In the genomic region with DNA sequence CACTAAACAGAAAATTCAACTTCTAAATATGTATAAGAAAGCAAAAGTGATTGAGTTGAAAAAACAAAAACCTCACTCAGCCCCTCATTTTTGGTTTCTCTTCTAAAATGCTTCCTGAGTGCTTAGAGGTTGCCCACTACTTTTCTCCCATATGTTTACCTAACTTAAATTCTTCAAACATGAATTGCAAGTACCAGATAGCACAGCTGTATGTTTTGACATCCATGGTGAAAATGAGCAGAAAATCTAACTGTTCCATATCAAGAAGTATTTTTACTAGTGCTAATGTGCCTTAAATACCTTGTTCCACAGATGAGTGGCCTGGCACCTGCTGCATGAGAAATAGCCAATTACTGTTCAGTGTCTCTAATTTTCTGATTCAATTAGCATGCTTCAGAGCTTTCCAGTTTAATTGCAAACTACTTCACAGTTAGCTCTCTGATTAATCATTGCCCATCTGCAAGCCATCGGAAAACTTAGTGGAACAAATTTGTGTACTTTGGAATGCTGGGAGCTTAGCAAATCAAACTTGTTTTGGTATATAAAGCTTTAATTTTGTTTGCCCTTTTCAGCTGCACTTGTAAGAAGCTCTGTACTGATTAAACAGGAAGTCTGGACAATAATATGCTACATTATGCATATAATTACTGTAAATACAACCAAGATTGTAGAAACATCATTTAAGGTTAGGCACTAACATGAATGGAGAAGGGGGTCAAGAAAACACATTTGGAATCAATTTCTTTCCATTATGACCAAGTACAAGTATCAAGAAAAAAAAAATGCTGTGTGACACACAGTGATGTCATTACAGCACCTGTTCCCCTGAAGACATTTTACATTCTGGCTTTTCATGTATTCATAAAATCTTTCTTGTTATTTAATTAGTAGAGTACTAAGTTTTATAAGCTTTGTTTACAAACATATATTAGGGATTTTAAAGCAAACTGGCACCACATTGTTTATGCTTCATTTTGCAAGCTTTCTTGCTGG, we compare ENCODE assay signal across 10 cellular contexts.
DNase-seq lines count a peak whose midpoint lies in the region; ATAC-seq and TF ChIP-seq lines count a peak whose summit lies in the region.
"Had no signal": no experiment of that assay in that cellular context is flagged by ENCODE, and none has a peak within 500 bp of the region (broad histone marks: within the 10 kb centered on the region; RNA-seq: fewer than 3 reads in every experiment).

No MANE protein-coding gene starts in this region.

- peak; percentile 50 for ATAC-seq in GM19351 (IDR thresholded peaks at IDR 0.05; ENCODE audit: unreplicated experiment)
- ATAC-seq in HG02763 (IDR thresholded peaks at IDR 0.05; ENCODE audit: unreplicated experiment), result peak; percentile 56
- peak; percentile 41 to 65 (median 50) for ATAC-seq in right lobe of liver
- ATAC-seq in HG03039 (IDR thresholded peaks at IDR 0.05; ENCODE audit: unreplicated experiment), result no peak
- no peak for ATAC-seq in psoas muscle

- DNase-seq in NCI-H1105 treated with DMSO at 0.1 percent for 48 hours (lab: John Stamatoyannopoulos, UW), result peak; percentile 71
- no peak for DNase-seq in right lobe of liver
- no peak for DNase-seq in stimulated activated CD4-positive, alpha-beta T cell treated with anti-CD3 and anti-CD28 coated beads, Interleukin-12 subunit alpha, Interleukin-12 subunit beta, amount 100 ng/mL, for 4 hours
- DNase-seq in psoas muscle, result no peak
- DNase-seq: activated CD4-positive, alpha-beta memory T cell treated with anti-CD3 and anti-CD28 coated beads for 36 hours; Peyer's patch had no signal

- no peaks in the 10 kb centered on the region for H3K27me3 ChIP-seq in right lobe of liver
- no peaks in the 10 kb centered on the region for H3K27me3 ChIP-seq in psoas muscle (ENCODE audit: insufficient read depth in 3 of 3, low read length in 2 of 3)
- H3K27me3 ChIP-seq: neutrophil, Peyer's patch had no signal

- no peak for TF ChIP-seq POLR2A in right lobe of liver (IDR thresholded peaks at IDR 0.05)

- TF ChIP-seq CTCF in right lobe of liver (IDR thresholded peaks at IDR 0.05) (no peak), psoas muscle (IDR thresholded peaks at IDR 0.05) (no peak)

- no peaks in the 10 kb centered on the region for H3K9me3 ChIP-seq in right lobe of liver
- no peaks in the 10 kb centered on the region for H3K9me3 ChIP-seq in psoas muscle
- H3K9me3 ChIP-seq: neutrophil, Peyer's patch had no signal

- H3K4me3 ChIP-seq in right lobe of liver (no peak overlapping the region), psoas muscle (no peak overlapping the region)
- H3K4me3 ChIP-seq: Peyer's patch had no signal

- H3K4me1 ChIP-seq in right lobe of liver, result peaks cover 0 to 16% (median 0%) of the 10 kb centered on the region in 4 donors
- H3K4me1 ChIP-seq in psoas muscle, result peaks cover 13% of the 10 kb centered on the region
- H3K4me1 ChIP-seq: Peyer's patch had no signal

- H3K36me3 ChIP-seq in right lobe of liver (no peaks in the 10 kb centered on the region), psoas muscle (ENCODE audit: insufficient read depth in 1 of 2, low read depth in 1 of 2) (no peaks in the 10 kb centered on the region)
- H3K36me3 ChIP-seq: neutrophil, Peyer's patch had no signal

- no peak overlapping the region for H3K27ac ChIP-seq in right lobe of liver
- H3K27ac ChIP-seq in psoas muscle, result no peak overlapping the region
- H3K27ac ChIP-seq: neutrophil, Peyer's patch had no signal

- intact Hi-C loops in right lobe of liver (cut with DNase I) (no loop called here), psoas muscle (cut with DNase I) (no loop called here)

- WGBS in right lobe of liver (ENCODE audit: insufficient coverage, low coverage, low lambda C conversion rate, missing lambda C conversion rate), result 25% methylated on average over 1 of the region's 1 CpG
- WGBS in psoas muscle, 3 donors, result 69 to 90% (median 83%) methylated on average over 1 of the region's 1 CpG

Comparison
In these comparisons a context has a peak if more than half of its experiments do, and no peak if none do; other contexts are left out.
1. ATAC-seq: peak in GM19351 (single experiment), HG02763 (single experiment) and right lobe of liver (4 of 4); none in HG03039 (single experiment) and psoas muscle (0 of 4).